ENCODE assay signal across 8 cellular contexts in genomic region chr6:18404965-18405364, GRCh38. TPM values are rescaled to one million over a fixed set of nuclear protein-coding genes. Genes with fewer than 3 reads are reported as not detected.
DNase-seq lines count a peak whose midpoint lies in the region; ATAC-seq, FAIRE-seq and TF ChIP-seq lines count a peak whose summit lies in the region.
"Not testable (repeated sequence)": the region's sequence is repeated elsewhere in the genome, so short reads cannot be mapped to it uniquely, and the experiment has no call there.
"Had no signal": no experiment of that assay in that cellular context is flagged by ENCODE, and none has a peak within 500 bp of the region (broad histone marks: within the 10 kb centered on the region; RNA-seq: fewer than 3 reads in every experiment).

No MANE protein-coding gene starts in this region.

- not testable (repeated sequence) for H2BK15ac ChIP-seq in mesenchymal stem cell (ENCODE audit: low read depth, poor library complexity, severe bottlenecking)

- H3K18ac ChIP-seq in mesenchymal stem cell (ENCODE audit: low read depth in 1 of 2, low read length in 2 of 2), result not testable (repeated sequence)

- H3K23ac ChIP-seq in mesenchymal stem cell (ENCODE audit: low read length in 2 of 2), result not testable (repeated sequence)

- not testable (repeated sequence) for BruUV-seq in endothelial cell of umbilical vein (replicated peaks; lab: Mats Ljungman, UMichigan)

- H3K36me3 ChIP-seq in GM23248 (ENCODE audit: low read depth); astrocyte (ENCODE audit: insufficient read depth, low read length); mesenchymal stem cell (ENCODE audit: control insufficient read depth in 1 of 2, insufficient read depth in 2 of 2, low read depth in 1 of 2, low read length in 2 of 2); smooth muscle cell (ENCODE audit: low read depth): not testable (repeated sequence)
- H3K36me3 ChIP-seq in endothelial cell of umbilical vein (ENCODE audit: control insufficient read depth in 2 of 2, extremely low read depth in 1 of 2, insufficient read depth in 2 of 2, low read length in 2 of 2) (peaks cover 4 to 16% of the 10 kb centered on the region in 2 experiments), psoas muscle (ENCODE audit: insufficient read depth in 1 of 2, low read depth in 1 of 2) (peaks cover 0 to 59% of the 10 kb centered on the region in 2 donors)

- H3F3A ChIP-seq in GM23248 (ENCODE audit: insufficient read depth), result peaks cover 24% of the 10 kb centered on the region
- not testable (repeated sequence) for H3F3A ChIP-seq in smooth muscle cell (ENCODE audit: low read depth)

- H3K4ac ChIP-seq in mesenchymal stem cell (ENCODE audit: low read depth in 1 of 2, low read length in 2 of 2), result not testable (repeated sequence)

- H3K14ac ChIP-seq in mesenchymal stem cell (ENCODE audit: low read length in 2 of 2), result not testable (repeated sequence)

- H4K8ac ChIP-seq in mesenchymal stem cell (ENCODE audit: low read length), result not testable (repeated sequence)

- peak overlapping the region; percentile 33; the same call in 1 of the 2 replicates for H3K9ac ChIP-seq in GM23248
- peak overlapping the region; percentile 21 for H3K9ac ChIP-seq in astrocyte (ENCODE audit: low read length)
- H3K9ac ChIP-seq in endothelial cell of umbilical vein (replicated peaks; ENCODE audit: extremely low read depth, insufficient read depth, low read length), result peak overlapping the region; percentile 41
- H3K9ac ChIP-seq in mesenchymal stem cell (ENCODE audit: low read length), result peak overlapping the region; percentile 62
- H3K9ac ChIP-seq in smooth muscle cell (ENCODE audit: low read depth), result peak overlapping the region; percentile 8

- TF ChIP-seq CTCF in RWPE1 (conservative IDR thresholded peaks at IDR 0.05; ENCODE audit: low read depth); astrocyte (IDR thresholded peaks at IDR 0.05; ENCODE audit: insufficient read depth, low read depth, low read length); endothelial cell of umbilical vein (IDR thresholded peaks at IDR 0.05; ENCODE audit: extremely low read depth in 1 of 2, insufficient read depth in 1 of 2, low read depth in 1 of 2, low read length in 2 of 2); psoas muscle (IDR thresholded peaks at IDR 0.05); smooth muscle cell (IDR thresholded peaks at IDR 0.05; ENCODE audit: borderline replicate concordance, insufficient read depth, poor library complexity, severe bottlenecking): not testable (repeated sequence)

- POLR2A ChIA-PET in RWPE1 (lab: Yijun Ruan, JAX; ENCODE audit: low non-redundant PET); endothelial cell of umbilical vein (lab: Charles Lee): not testable (repeated sequence)

- not testable (repeated sequence) for H4K91ac ChIP-seq in mesenchymal stem cell (ENCODE audit: low read length)

- H3K4me3 ChIP-seq in GM23248; astrocyte (ENCODE audit: insufficient read depth, low read depth, low read length); endothelial cell of umbilical vein (replicated peaks in 1 of 3; ENCODE audit: insufficient read depth in 1 of 3, low read depth in 1 of 3, low read length in 3 of 3); mesenchymal stem cell (ENCODE audit: insufficient read depth in 1 of 2, low read depth in 1 of 2, low read length in 2 of 2); psoas muscle; smooth muscle cell: not testable (repeated sequence)

- in situ Hi-C loops in GM23248 (cut with MboI), result not testable (repeated sequence)

- not testable (repeated sequence) for H3K27me3 Mint-ChIP-seq in astrocyte (ENCODE audit: low read depth, unreplicated experiment)

- H3K4me3 Mint-ChIP-seq in astrocyte (ENCODE audit: unreplicated experiment), result not testable (repeated sequence)

- H3K27ac Mint-ChIP-seq in astrocyte (ENCODE audit: unreplicated experiment), result peak overlapping the region; percentile 88

- dilution Hi-C loops in endothelial cell of umbilical vein (cut with MboI; ENCODE audit: extremely low pct_ligation_motif_present, low sequenced_read_pairs), result not testable (repeated sequence)

- H3K9me3 ChIP-seq in GM23248 (ENCODE audit: low read depth); astrocyte (ENCODE audit: insufficient read depth, low read depth, low read length); endothelial cell of umbilical vein (replicated peaks; ENCODE audit: control insufficient read depth, insufficient read depth, low read length); mesenchymal stem cell (ENCODE audit: control insufficient read depth, low read length); psoas muscle; smooth muscle cell (replicated peaks; ENCODE audit: low read depth): not testable (repeated sequence)

- H3K36me3 Mint-ChIP-seq in astrocyte (ENCODE audit: low read depth, unreplicated experiment), result not testable (repeated sequence)

- H3K9me2 ChIP-seq in GM23248 (ENCODE audit: insufficient read depth), result not testable (repeated sequence)

- peak overlapping the region; percentile 89 for H2AK5ac ChIP-seq in mesenchymal stem cell (ENCODE audit: low read length, severe bottlenecking)

- 92 to 93% methylated on average over 6 of the region's 6 CpGs for WGBS in GM23248 (ENCODE audit: low coverage in 1 of 2, low lambda C conversion rate in 2 of 2, missing lambda C conversion rate in 2 of 2), 2 experiments
- 98% methylated on average over 4 of the region's 6 CpGs for WGBS in mesenchymal stem cell
- WGBS in psoas muscle, 3 donors, result 81 to 92% (median 84%) methylated on average over 6 of the region's 6 CpGs
- 88% methylated on average over 6 of the region's 6 CpGs for WGBS in smooth muscle cell (ENCODE audit: low lambda C conversion rate)

- FAIRE-seq in astrocyte (lab: Jason Lieb, UNC); endothelial cell of umbilical vein (lab: Jason Lieb, UNC): not testable (repeated sequence)

- H3K27ac ChIP-seq in GM23248 (peak overlapping the region; percentile 84), RWPE1 (peak overlapping the region; percentile 57), astrocyte (ENCODE audit: low read depth, low read length) (peak overlapping the region; percentile 77), endothelial cell of umbilical vein (ENCODE audit: insufficient read depth, low read depth, low read length) (peak overlapping the region; percentile 71), mesenchymal stem cell (ENCODE audit: low read length, poor library complexity, severe bottlenecking) (peak overlapping the region; percentile 91), psoas muscle (peak overlapping the region; percentile 88), smooth muscle cell (ENCODE audit: low read depth) (peak overlapping the region; percentile 75)

- not testable (repeated sequence) for H4K20me1 ChIP-seq in GM23248 (ENCODE audit: insufficient read depth); astrocyte (ENCODE audit: insufficient read depth, low read length); endothelial cell of umbilical vein (replicated peaks; ENCODE audit: control insufficient read depth, extremely low read depth, insufficient read depth, low read length); smooth muscle cell (ENCODE audit: low read depth)

- not testable (repeated sequence) for H2BK12ac ChIP-seq in mesenchymal stem cell (ENCODE audit: low read length in 2 of 2)

- H3K4me1 ChIP-seq in GM23248 (ENCODE audit: insufficient read depth) (peaks cover 37% of the 10 kb centered on the region), astrocyte (ENCODE audit: insufficient read depth, low read length) (peaks cover 29% of the 10 kb centered on the region), endothelial cell of umbilical vein (ENCODE audit: control insufficient read depth, extremely low read depth, insufficient read depth, low read length) (peaks cover 72% of the 10 kb centered on the region), psoas muscle (peaks cover 63% of the 10 kb centered on the region)
- not testable (repeated sequence) for H3K4me1 ChIP-seq in mesenchymal stem cell (ENCODE audit: control insufficient read depth, insufficient read depth, low read depth, low read length); smooth muscle cell (ENCODE audit: low read depth)

- H3K27me3 ChIP-seq in GM23248 (replicated peaks; ENCODE audit: insufficient read depth); astrocyte (ENCODE audit: insufficient read depth, low read length); endothelial cell of umbilical vein (ENCODE audit: control insufficient read depth in 2 of 2, insufficient read depth in 2 of 2, low read length in 2 of 2); mesenchymal stem cell (ENCODE audit: control insufficient read depth in 1 of 2, insufficient read depth in 1 of 2, low read length in 2 of 2); psoas muscle (ENCODE audit: insufficient read depth in 3 of 3, low read length in 2 of 3); smooth muscle cell (ENCODE audit: low read depth): not testable (repeated sequence)

- ATAC-seq in psoas muscle, result peak in 1 of 4 donors; percentile 15

- H2AFZ ChIP-seq in GM23248; astrocyte (ENCODE audit: low read depth, low read length); endothelial cell of umbilical vein (ENCODE audit: low read depth, low read length); mesenchymal stem cell (ENCODE audit: low read depth, low read length); smooth muscle cell (ENCODE audit: low read depth): not testable (repeated sequence)

- TF ChIP-seq POLR2A in endothelial cell of umbilical vein (IDR thresholded peaks at IDR 0.05; ENCODE audit: low read depth, low read length), result not testable (repeated sequence)

- not testable (repeated sequence) for H3K9me1 ChIP-seq in endothelial cell of umbilical vein (replicated peaks; ENCODE audit: control insufficient read depth, extremely low read depth, insufficient read depth, low read length)

- H3K79me1 ChIP-seq in mesenchymal stem cell (replicated peaks; ENCODE audit: low read length, poor library complexity, severe bottlenecking), result peaks cover 14% of the 10 kb centered on the region

- H3K4me2 ChIP-seq in GM23248 (ENCODE audit: unreplicated experiment), result peak overlapping the region; percentile 35
- H3K4me2 ChIP-seq in astrocyte (ENCODE audit: low read length), result peak overlapping the region; percentile 38
- not testable (repeated sequence) for H3K4me2 ChIP-seq in endothelial cell of umbilical vein (ENCODE audit: insufficient read depth, low read length); mesenchymal stem cell (ENCODE audit: low read length, poor library complexity, severe bottlenecking); smooth muscle cell

- CTCF ChIA-PET in RWPE1 (lab: Yijun Ruan, JAX), result interaction anchor here (0.6 kb wide), 1 partner anchor 1679 kb away, joined by 3 read pairs; no protein-coding TSS in a partner anchor
- CTCF ChIA-PET in endothelial cell of umbilical vein (lab: Charles Lee), result interaction anchor here (1.0 kb wide), 2 partner anchors 10 to 34 kb away, joined by 3 to 4 read pairs; no protein-coding TSS in a partner anchor

- not testable (repeated sequence) for H3K9me3 Mint-ChIP-seq in astrocyte (ENCODE audit: unreplicated experiment)

- not testable (repeated sequence) for DNase-seq in GM23248; RWPE1 (ENCODE audit: low spot score); astrocyte (ENCODE audit: low read depth); endothelial cell of umbilical vein (ENCODE audit: low read depth, low spot score); mesenchymal stem cell; psoas muscle; smooth muscle cell (lab: John Stamatoyannopoulos, UW; ENCODE audit: unreplicated experiment)

- peaks cover 29% of the 10 kb centered on the region for H3K4me1 Mint-ChIP-seq in astrocyte (ENCODE audit: low read depth, unreplicated experiment)

- intact Hi-C loops in endothelial cell of umbilical vein (cut with micrococcal nuclease), result loop anchor here (5.0 kb wide), 1 partner anchor 97 kb away; no protein-coding TSS in a partner anchor
- intact Hi-C loops in psoas muscle (cut with DNase I), result not testable (repeated sequence)

- not testable (repeated sequence) for H2BK120ac ChIP-seq in mesenchymal stem cell (ENCODE audit: low read depth, low read length)

- not testable (repeated sequence) for H3K79me2 ChIP-seq in GM23248 (ENCODE audit: insufficient read depth); astrocyte (ENCODE audit: insufficient read depth, low read length); smooth muscle cell (ENCODE audit: low read depth)
- peaks cover 75% of the 10 kb centered on the region for H3K79me2 ChIP-seq in endothelial cell of umbilical vein (ENCODE audit: control insufficient read depth, insufficient read depth, low read length)

- H2BK5ac ChIP-seq in mesenchymal stem cell (ENCODE audit: low read depth, low read length, poor library complexity, severe bottlenecking), result not testable (repeated sequence)

RNA-seq across cellular contexts. Expression of gene RNF144B, which starts 17.8 kb away (rescaled TPM):
- 3.5 and 3.7 TPM in 2 replicates for total RNA-seq in GM23248 (2014; rRNA removed; shearing (Covaris generic))
- polyA plus RNA-seq in GM23248 (2016; fragmentation: Nextera tagmentation; extraction: Ambion mirVana), result 2.6 and 2.7 TPM in 2 replicates
- total RNA-seq in astrocyte, result 3.6 and 7.2 TPM in 2 replicates
- total RNA-seq in endothelial cell of umbilical vein, result 78.3 and 97.3 TPM in 2 replicates
- polyA plus RNA-seq in endothelial cell of umbilical vein, result 14.3 and 18.1 TPM in 2 replicates
- 16.1 and 17.8 TPM in 2 replicates for polyA plus RNA-seq in endothelial cell of umbilical vein (2011; cell fraction: cytosol; rRNA removed)
- 26.6 and 26.9 TPM in 2 replicates for polyA plus RNA-seq in endothelial cell of umbilical vein (2011; cell fraction: nucleus; rRNA removed)
- 31.9 and 44.0 TPM in 2 replicates for polyA plus RNA-seq in endothelial cell of umbilical vein (2012)
- polyA minus RNA-seq in endothelial cell of umbilical vein, result 56.5 and 57.1 TPM in 2 replicates
- 2.8 TPM for polyA minus RNA-seq in endothelial cell of umbilical vein (2011; cell fraction: cytosol; rRNA and poly(A)+ RNA removed)
- polyA minus RNA-seq in endothelial cell of umbilical vein (2011; cell fraction: nucleus; rRNA and poly(A)+ RNA removed), result 31.2 and 46.4 TPM in 2 replicates
- 0.15 TPM for polyA plus RNA-seq in mesenchymal stem cell (2013, experiment 1 of 2)
- 0.14 TPM for polyA plus RNA-seq in mesenchymal stem cell (2013, experiment 2 of 2)
- 10 to 100 TPM; 33.6 to 94.9 (median 65.4) TPM for total RNA-seq in psoas muscle
- polyA plus RNA-seq in psoas muscle, result 10 to 100 TPM in 1 of 3 donors, 1 to 10 TPM in 2; 6.0 to 34.5 (median 7.9) TPM
- 10.9 and 11.2 TPM in 2 replicates for total RNA-seq in smooth muscle cell
- 3.1 and 3.4 TPM in 2 replicates for polyA plus RNA-seq in smooth muscle cell
- total RNA-seq: RPMI7951 had no signal

Comparison
In these comparisons a context has a peak if more than half of its experiments do, and no peak if none do; other contexts are left out.
1. H3K9ac ChIP-seq: peak in every context shown above with its lines; median percentile 62 in mesenchymal stem cell; 41 in endothelial cell of umbilical vein; 33 in GM23248; 21 in astrocyte; 8 in smooth muscle cell.